In the genomic region with DNA sequence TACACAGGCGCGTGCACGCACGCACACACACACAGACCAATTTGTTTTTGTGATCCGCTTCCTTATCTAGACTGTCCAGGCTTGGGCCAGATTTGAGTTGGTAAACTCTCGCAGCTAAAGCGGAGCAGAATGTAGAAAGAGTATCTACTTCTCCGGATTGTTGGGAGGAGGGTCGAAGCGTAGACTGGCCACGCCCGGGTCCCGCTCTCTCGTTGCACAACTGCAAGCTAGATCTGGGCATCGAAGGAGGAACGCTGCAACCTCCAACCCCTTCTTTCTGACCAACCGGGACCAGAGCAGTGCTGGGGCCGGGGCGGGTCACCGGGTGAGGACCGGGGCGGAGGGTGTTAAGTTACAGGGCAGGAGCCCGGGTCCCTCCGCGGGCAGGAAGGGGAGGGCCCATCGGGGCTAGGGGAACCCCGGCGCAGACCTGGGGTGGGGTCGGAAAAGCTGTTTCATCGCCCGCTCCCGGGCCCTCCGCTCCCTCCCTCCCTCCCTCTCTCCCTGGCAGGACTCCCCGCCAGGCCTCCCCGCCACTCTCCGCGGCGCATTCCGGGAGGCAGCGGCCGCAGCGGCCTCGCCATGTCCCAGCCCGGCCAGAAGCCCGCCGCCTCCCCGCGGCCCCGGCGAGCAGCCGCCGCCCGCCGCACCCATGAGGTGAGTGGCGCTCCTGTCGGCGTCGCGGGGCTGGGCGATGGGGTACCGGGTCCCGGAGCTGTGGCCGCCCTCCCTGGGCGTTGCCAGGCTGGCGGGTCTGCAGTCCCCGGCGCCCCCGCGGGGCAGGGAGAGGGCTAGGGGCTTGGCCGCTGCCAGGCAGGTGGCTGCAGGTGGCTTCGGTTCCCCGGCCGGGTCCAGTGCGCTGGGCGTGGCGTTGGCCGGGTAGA, we compare ENCODE assay signal across 8 cellular contexts. TPM values are rescaled to one million over a fixed set of nuclear protein-coding genes. Genes with fewer than 3 reads are reported as not detected.
A peak's percentile ranks its signal among the peaks of the same experiment; 100 is the strongest.
DNase-seq lines count a peak whose midpoint lies in the region; ATAC-seq and TF ChIP-seq lines count a peak whose summit lies in the region.

A gene with protein sequence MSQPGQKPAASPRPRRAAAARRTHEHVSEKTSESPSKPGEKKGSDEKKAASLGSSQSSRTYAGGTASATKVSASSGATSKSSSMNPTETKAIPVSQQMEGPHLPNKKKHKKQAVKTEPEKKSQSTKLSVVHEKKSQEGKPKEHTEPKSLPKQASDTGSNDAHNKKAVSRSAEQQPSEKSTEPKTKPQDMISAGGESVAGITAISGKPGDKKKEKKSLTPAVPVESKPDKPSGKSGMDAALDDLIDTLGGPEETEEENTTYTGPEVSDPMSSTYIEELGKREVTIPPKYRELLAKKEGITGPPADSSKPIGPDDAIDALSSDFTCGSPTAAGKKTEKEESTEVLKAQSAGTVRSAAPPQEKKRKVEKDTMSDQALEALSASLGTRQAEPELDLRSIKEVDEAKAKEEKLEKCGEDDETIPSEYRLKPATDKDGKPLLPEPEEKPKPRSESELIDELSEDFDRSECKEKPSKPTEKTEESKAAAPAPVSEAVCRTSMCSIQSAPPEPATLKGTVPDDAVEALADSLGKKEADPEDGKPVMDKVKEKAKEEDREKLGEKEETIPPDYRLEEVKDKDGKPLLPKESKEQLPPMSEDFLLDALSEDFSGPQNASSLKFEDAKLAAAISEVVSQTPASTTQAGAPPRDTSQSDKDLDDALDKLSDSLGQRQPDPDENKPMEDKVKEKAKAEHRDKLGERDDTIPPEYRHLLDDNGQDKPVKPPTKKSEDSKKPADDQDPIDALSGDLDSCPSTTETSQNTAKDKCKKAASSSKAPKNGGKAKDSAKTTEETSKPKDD (plus strand): TSS at position 536 of the 884 bp plus-strand sequence. CDS start 47 bp downstream, at position 583.

- peaks cover 16% of the 10 kb centered on the region for H3K27me3 Mint-ChIP-seq in activated CD4-positive, alpha-beta memory T cell treated with anti-CD3 and anti-CD28 coated beads for 36 hours

- TF ChIP-seq CTCF in 22Rv1 (IDR thresholded peaks at IDR 0.05) (no peak), lung (IDR thresholded peaks at IDR 0.05; ENCODE audit: control extremely low read depth, extremely low read depth) (no peak)

- ATAC-seq in GM18502 (IDR thresholded peaks at IDR 0.05; ENCODE audit: poor library complexity, unreplicated experiment) (peak; percentile 66), HG02943 (IDR thresholded peaks at IDR 0.05; ENCODE audit: low read depth, unreplicated experiment) (peak; percentile 58), lung (ENCODE audit: insufficient read depth, low FRiP score) (peak; percentile 91)

- H3K4me3 ChIP-seq in duodenal mucosa (ENCODE audit: low read depth in 1 of 2, low read length in 2 of 2) (peak within 1 kb of the TSS; percentile 88 to 97), lung (peak within 1 kb of the TSS; percentile 92)

- H3K36me3 Mint-ChIP-seq in activated CD4-positive, alpha-beta memory T cell treated with anti-CD3 and anti-CD28 coated beads for 36 hours: peaks cover 4% of the 10 kb centered on the region

- H3K9me3 ChIP-seq in duodenal mucosa (ENCODE audit: control insufficient read depth in 1 of 2, low read length in 2 of 2) (no peaks in the 10 kb centered on the region), lung (ENCODE audit: control insufficient read depth in 2 of 2, insufficient read depth in 1 of 2, low read length in 1 of 2) (no peaks in the 10 kb centered on the region)

- H3K9ac ChIP-seq in duodenal mucosa (ENCODE audit: low read depth in 1 of 2, low read length in 2 of 2): peak within 1 kb of the TSS; percentile 73 to 74

- H3K36me3 ChIP-seq in duodenal mucosa (ENCODE audit: control insufficient read depth in 1 of 2, insufficient read depth in 2 of 2, low read length in 2 of 2) (no peaks in the 10 kb centered on the region), lung (ENCODE audit: control insufficient read depth in 2 of 2, insufficient read depth in 2 of 2, low read length in 2 of 2) (no peaks in the 10 kb centered on the region)

- 0 to 1% methylated on average over 58 to 77 of the region's 77 CpGs for WGBS in lung, 2 donors

- H3K4me1 ChIP-seq in duodenal mucosa (ENCODE audit: control insufficient read depth in 1 of 2, insufficient read depth in 2 of 2, low read length in 2 of 2) (peaks cover 41 to 42% of the 10 kb centered on the region in 2 donors), lung (ENCODE audit: control insufficient read depth in 2 of 2, insufficient read depth in 2 of 2, low read length in 2 of 2) (peaks cover 3 to 7% of the 10 kb centered on the region in 2 donors)

- POLR2A ChIA-PET in activated CD4-positive, alpha-beta memory T cell treated with anti-CD3 and anti-CD28 coated beads for 36 hours (lab: Charles Lee): interaction anchor here (0.5 to 2.7 kb wide), 11 partner anchors 9 to 793 kb away, joined by 3 to 21 read pairs (median 5); a partner anchor contains a TSS

- CTCF ChIA-PET in activated CD4-positive, alpha-beta memory T cell treated with anti-CD3 and anti-CD28 coated beads for 36 hours (lab: Charles Lee): interaction anchor here (1.0 to 2.2 kb wide), 4 partner anchors 8 to 317 kb away, joined by 3 to 6 read pairs (median 4); no protein-coding TSS in a partner anchor

- H3K4me3 Mint-ChIP-seq in activated CD4-positive, alpha-beta memory T cell treated with anti-CD3 and anti-CD28 coated beads for 36 hours: peak within 1 kb of the TSS; percentile 99

- peak within 1 kb of the TSS; percentile 98 for H3K27ac Mint-ChIP-seq in activated CD4-positive, alpha-beta memory T cell treated with anti-CD3 and anti-CD28 coated beads for 36 hours

- no peaks in the 10 kb centered on the region for H3K27me3 ChIP-seq in duodenal mucosa (ENCODE audit: control insufficient read depth in 1 of 2, insufficient read depth in 2 of 2, low read length in 2 of 2)
- no peaks in the 10 kb centered on the region for H3K27me3 ChIP-seq in lung (ENCODE audit: control insufficient read depth, insufficient read depth)

- H3K27ac ChIP-seq in 22Rv1 (peak within 1 kb of the TSS; percentile 94), duodenal mucosa (ENCODE audit: low read depth, low read length) (peak within 1 kb of the TSS; percentile 93), lung (ENCODE audit: low read depth in 1 of 2, low read length in 1 of 2) (peak within 1 kb of the TSS; percentile 100)

- peaks cover 47% of the 10 kb centered on the region for H3K4me1 Mint-ChIP-seq in activated CD4-positive, alpha-beta memory T cell treated with anti-CD3 and anti-CD28 coated beads for 36 hours (ENCODE audit: low read depth)

- DNase-seq in NCI-H460 (ENCODE audit: extremely low read depth, low read depth): peak; percentile 97
- peak; percentile 91 for DNase-seq in activated CD4-positive, alpha-beta memory T cell treated with anti-CD3 and anti-CD28 coated beads for 36 hours
- DNase-seq in lung (ENCODE audit: low spot score): peak; percentile 97
- peak; percentile 68 to 79 (median 70) for DNase-seq in stimulated activated CD4-positive, alpha-beta T cell treated with anti-CD3 and anti-CD28 coated beads, TNF-alpha, amount 100 ng/mL, for 48 hours (ENCODE audit: low read depth in 3 of 3)

- no peaks in the 10 kb centered on the region for H3K9me3 Mint-ChIP-seq in activated CD4-positive, alpha-beta memory T cell treated with anti-CD3 and anti-CD28 coated beads for 36 hours

- intact Hi-C loops in activated CD4-positive, alpha-beta memory T cell treated with anti-CD3 and anti-CD28 coated beads for 36 hours (cut with micrococcal nuclease): loop anchor here (1.0 to 5.0 kb wide), 15 partner anchors 21 to 1110 kb away; a partner anchor contains a TSS

RNA-seq across cellular contexts. Expression of the gene that starts here (rescaled TPM):
- 295 and 302 TPM in 2 replicates for total RNA-seq in NCI-H460 (2014; rRNA removed; shearing (Covaris generic))
- 137 and 173 TPM in 2 replicates for polyA plus RNA-seq in NCI-H460 (2014; cell fraction: nucleus; rRNA removed)
- 100 to 1,000 TPM; 155 to 162 TPM for total RNA-seq in activated CD4-positive, alpha-beta memory T cell treated with anti-CD3 and anti-CD28 coated beads for 36 hours
- 100 to 1,000 TPM; 269 to 279 TPM for total RNA-seq in lung
- 10 to 100 TPM; 84.8 to 98.6 TPM for polyA plus RNA-seq in lung

Comparison
In these comparisons a context has a peak if more than half of its experiments do, and no peak if none do; other contexts are left out.
1. Peak in every context shown above with its lines: DNase-seq, ATAC-seq, H3K4me3 ChIP-seq and H3K27ac ChIP-seq.